In the genomic region with DNA sequence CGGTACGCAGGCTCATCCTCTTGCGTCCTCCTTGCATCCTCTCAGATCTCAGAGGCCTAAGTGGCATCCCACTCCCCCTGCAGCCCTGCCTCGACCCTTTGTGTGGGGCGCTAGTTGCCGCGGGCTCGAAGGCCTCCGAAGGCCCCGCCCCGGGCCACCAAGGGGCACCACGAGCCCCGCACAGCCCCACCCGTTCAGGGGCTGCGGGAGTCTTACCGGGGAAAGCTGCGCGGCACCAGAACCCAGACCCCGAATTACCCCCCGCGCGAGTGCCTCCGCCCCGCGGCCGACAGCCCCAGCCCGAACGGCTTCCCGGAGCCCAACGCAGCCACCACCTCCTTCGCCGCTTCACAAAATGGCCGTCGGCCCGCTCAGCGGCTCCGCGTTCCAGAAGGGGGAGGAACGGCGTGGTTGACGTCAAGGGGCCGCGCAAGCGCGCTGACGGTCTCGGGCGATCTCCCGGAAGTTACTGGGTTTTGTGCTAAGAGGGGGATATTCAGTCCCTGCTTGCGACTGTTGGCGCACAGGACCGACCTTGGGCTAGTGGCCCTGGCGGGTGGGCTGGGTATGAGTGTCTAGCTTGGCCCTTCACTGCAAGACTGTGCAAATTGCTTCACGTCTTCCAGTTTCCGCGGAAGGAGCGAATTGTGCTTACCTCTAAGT, we compare ENCODE assay signal across 1 cellular context.
TF ChIP-seq lines count a peak whose summit lies in the region.

A gene (minus strand): TSS at position 357 of the 663 bp plus-strand sequence. CDS start 31,977 bp downstream, outside the sequence.
A gene with protein sequence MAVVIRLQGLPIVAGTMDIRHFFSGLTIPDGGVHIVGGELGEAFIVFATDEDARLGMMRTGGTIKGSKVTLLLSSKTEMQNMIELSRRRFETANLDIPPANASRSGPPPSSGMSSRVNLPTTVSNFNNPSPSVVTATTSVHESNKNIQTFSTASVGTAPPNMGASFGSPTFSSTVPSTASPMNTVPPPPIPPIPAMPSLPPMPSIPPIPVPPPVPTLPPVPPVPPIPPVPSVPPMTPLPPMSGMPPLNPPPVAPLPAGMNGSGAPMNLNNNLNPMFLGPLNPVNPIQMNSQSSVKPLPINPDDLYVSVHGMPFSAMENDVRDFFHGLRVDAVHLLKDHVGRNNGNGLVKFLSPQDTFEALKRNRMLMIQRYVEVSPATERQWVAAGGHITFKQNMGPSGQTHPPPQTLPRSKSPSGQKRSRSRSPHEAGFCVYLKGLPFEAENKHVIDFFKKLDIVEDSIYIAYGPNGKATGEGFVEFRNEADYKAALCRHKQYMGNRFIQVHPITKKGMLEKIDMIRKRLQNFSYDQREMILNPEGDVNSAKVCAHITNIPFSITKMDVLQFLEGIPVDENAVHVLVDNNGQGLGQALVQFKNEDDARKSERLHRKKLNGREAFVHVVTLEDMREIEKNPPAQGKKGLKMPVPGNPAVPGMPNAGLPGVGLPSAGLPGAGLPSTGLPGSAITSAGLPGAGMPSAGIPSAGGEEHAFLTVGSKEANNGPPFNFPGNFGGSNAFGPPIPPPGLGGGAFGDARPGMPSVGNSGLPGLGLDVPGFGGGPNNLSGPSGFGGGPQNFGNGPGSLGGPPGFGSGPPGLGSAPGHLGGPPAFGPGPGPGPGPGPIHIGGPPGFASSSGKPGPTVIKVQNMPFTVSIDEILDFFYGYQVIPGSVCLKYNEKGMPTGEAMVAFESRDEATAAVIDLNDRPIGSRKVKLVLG (minus strand): TSS at position 357 of the 663 bp plus-strand sequence. CDS start 9,578 bp downstream, outside the sequence.

TF ChIP-seq in WTC11, 78 proteins besides CTCF, POLR2A, EP300 and RAD21 (continued from another document and continues in another):
- TF ChIP-seq, protein P1, sequence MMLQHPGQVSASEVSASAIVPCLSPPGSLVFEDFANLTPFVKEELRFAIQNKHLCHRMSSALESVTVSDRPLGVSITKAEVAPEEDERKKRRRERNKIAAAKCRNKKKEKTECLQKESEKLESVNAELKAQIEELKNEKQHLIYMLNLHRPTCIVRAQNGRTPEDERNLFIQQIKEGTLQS (CRISPR knock-in tag; conservative IDR thresholded peaks at IDR 0.05) = no peak
- no peak for TF ChIP-seq NR3C1 (CRISPR knock-in tag; conservative IDR thresholded peaks at IDR 0.05; ENCODE audit: low read depth)
- TF ChIP-seq, protein P2, sequence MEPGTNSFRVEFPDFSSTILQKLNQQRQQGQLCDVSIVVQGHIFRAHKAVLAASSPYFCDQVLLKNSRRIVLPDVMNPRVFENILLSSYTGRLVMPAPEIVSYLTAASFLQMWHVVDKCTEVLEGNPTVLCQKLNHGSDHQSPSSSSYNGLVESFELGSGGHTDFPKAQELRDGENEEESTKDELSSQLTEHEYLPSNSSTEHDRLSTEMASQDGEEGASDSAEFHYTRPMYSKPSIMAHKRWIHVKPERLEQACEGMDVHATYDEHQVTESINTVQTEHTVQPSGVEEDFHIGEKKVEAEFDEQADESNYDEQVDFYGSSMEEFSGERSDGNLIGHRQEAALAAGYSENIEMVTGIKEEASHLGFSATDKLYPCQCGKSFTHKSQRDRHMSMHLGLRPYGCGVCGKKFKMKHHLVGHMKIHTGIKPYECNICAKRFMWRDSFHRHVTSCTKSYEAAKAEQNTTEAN (CRISPR knock-in tag; IDR thresholded peaks at IDR 0.05) = peak; percentile 64; the same call in 1 of the 2 replicates
- TF ChIP-seq, protein P3, sequence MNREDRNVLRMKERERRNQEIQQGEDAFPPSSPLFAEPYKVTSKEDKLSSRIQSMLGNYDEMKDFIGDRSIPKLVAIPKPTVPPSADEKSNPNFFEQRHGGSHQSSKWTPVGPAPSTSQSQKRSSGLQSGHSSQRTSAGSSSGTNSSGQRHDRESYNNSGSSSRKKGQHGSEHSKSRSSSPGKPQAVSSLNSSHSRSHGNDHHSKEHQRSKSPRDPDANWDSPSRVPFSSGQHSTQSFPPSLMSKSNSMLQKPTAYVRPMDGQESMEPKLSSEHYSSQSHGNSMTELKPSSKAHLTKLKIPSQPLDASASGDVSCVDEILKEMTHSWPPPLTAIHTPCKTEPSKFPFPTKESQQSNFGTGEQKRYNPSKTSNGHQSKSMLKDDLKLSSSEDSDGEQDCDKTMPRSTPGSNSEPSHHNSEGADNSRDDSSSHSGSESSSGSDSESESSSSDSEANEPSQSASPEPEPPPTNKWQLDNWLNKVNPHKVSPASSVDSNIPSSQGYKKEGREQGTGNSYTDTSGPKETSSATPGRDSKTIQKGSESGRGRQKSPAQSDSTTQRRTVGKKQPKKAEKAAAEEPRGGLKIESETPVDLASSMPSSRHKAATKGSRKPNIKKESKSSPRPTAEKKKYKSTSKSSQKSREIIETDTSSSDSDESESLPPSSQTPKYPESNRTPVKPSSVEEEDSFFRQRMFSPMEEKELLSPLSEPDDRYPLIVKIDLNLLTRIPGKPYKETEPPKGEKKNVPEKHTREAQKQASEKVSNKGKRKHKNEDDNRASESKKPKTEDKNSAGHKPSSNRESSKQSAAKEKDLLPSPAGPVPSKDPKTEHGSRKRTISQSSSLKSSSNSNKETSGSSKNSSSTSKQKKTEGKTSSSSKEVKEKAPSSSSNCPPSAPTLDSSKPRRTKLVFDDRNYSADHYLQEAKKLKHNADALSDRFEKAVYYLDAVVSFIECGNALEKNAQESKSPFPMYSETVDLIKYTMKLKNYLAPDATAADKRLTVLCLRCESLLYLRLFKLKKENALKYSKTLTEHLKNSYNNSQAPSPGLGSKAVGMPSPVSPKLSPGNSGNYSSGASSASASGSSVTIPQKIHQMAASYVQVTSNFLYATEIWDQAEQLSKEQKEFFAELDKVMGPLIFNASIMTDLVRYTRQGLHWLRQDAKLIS (CRISPR knock-in tag; IDR thresholded peaks at IDR 0.05; ENCODE audit: borderline replicate concordance) = 0 out of 2 replicates have a peak, but pooled peaks have one; percentile 50
- no peak for TF ChIP-seq SMAD4 (CRISPR knock-in tag; IDR thresholded peaks at IDR 0.05)
- TF ChIP-seq NFYB (CRISPR knock-in tag; conservative IDR thresholded peaks at IDR 0.05; ENCODE audit: low read depth) = no peak; the same call in 1 of the 2 replicates
- TF ChIP-seq ZNF416 (CRISPR knock-in tag; IDR thresholded peaks at IDR 0.05) = no peak
- TF ChIP-seq ZNF671 (CRISPR knock-in tag; IDR thresholded peaks at IDR 0.05) = no peak
- TF ChIP-seq, protein P4, sequence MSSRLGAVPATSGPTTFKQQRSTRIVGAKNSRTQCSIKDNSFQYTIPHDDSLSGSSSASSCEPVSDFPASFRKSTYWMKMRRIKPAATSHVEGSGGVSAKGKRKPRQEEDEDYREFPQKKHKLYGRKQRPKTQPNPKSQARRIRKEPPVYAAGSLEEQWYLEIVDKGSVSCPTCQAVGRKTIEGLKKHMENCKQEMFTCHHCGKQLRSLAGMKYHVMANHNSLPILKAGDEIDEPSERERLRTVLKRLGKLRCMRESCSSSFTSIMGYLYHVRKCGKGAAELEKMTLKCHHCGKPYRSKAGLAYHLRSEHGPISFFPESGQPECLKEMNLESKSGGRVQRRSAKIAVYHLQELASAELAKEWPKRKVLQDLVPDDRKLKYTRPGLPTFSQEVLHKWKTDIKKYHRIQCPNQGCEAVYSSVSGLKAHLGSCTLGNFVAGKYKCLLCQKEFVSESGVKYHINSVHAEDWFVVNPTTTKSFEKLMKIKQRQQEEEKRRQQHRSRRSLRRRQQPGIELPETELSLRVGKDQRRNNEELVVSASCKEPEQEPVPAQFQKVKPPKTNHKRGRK (CRISPR knock-in tag; IDR thresholded peaks at IDR 0.05; ENCODE audit: borderline replicate concordance) = no peak
- peak; percentile 89 for TF ChIP-seq CREM (CRISPR knock-in tag; IDR thresholded peaks at IDR 0.05)
- TF ChIP-seq ZBTB21 (CRISPR knock-in tag; IDR thresholded peaks at IDR 0.05; ENCODE audit: borderline replicate concordance) = peak; percentile 94
- no peak for TF ChIP-seq NR1H2 (CRISPR knock-in tag; IDR thresholded peaks at IDR 0.05)
- TF ChIP-seq ELF4 (CRISPR knock-in tag; IDR thresholded peaks at IDR 0.05; ENCODE audit: low read depth) = 0 out of 2 replicates have a peak, but pooled peaks have one; percentile 75
- TF ChIP-seq, protein P5, sequence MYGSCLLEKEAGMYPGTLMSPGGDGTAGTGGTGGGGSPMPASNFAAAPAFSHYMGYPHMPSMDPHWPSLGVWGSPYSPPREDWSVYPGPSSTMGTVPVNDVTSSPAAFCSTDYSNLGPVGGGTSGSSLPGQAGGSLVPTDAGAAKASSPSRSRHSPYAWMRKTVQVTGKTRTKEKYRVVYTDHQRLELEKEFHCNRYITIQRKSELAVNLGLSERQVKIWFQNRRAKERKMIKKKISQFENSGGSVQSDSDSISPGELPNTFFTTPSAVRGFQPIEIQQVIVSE (CRISPR knock-in tag; IDR thresholded peaks at IDR 0.05; ENCODE audit: borderline replicate concordance) = no peak
- TF ChIP-seq, protein P6, sequence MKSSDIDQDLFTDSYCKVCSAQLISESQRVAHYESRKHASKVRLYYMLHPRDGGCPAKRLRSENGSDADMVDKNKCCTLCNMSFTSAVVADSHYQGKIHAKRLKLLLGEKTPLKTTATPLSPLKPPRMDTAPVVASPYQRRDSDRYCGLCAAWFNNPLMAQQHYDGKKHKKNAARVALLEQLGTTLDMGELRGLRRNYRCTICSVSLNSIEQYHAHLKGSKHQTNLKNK (CRISPR knock-in tag; IDR thresholded peaks at IDR 0.05) = no peak
- TF ChIP-seq CBFB (CRISPR knock-in tag; IDR thresholded peaks at IDR 0.05; ENCODE audit: low read depth) = peak; percentile 96; the same call in 1 of the 2 replicates
- TF ChIP-seq, protein P7, sequence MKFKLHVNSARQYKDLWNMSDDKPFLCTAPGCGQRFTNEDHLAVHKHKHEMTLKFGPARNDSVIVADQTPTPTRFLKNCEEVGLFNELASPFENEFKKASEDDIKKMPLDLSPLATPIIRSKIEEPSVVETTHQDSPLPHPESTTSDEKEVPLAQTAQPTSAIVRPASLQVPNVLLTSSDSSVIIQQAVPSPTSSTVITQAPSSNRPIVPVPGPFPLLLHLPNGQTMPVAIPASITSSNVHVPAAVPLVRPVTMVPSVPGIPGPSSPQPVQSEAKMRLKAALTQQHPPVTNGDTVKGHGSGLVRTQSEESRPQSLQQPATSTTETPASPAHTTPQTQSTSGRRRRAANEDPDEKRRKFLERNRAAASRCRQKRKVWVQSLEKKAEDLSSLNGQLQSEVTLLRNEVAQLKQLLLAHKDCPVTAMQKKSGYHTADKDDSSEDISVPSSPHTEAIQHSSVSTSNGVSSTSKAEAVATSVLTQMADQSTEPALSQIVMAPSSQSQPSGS (CRISPR knock-in tag; IDR thresholded peaks at IDR 0.05; ENCODE audit: borderline replicate concordance, low read depth) = no peak; the same call in 1 of the 2 replicates
- peak; percentile 75 for TF ChIP-seq SMAD3 (CRISPR knock-in tag; IDR thresholded peaks at IDR 0.05; ENCODE audit: borderline replicate concordance)
- TF ChIP-seq, protein P8, sequence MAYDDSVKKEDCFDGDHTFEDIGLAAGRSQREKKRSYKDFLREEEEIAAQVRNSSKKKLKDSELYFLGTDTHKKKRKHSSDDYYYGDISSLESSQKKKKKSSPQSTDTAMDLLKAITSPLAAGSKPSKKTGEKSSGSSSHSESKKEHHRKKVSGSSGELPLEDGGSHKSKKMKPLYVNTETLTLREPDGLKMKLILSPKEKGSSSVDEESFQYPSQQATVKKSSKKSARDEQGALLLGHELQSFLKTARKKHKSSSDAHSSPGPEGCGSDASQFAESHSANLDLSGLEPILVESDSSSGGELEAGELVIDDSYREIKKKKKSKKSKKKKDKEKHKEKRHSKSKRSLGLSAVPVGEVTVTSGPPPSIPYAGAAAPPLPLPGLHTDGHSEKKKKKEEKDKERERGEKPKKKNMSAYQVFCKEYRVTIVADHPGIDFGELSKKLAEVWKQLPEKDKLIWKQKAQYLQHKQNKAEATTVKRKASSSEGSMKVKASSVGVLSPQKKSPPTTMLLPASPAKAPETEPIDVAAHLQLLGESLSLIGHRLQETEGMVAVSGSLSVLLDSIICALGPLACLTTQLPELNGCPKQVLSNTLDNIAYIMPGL (CRISPR knock-in tag; IDR thresholded peaks at IDR 0.05) = peak; percentile 95
- TF ChIP-seq, protein P9, sequence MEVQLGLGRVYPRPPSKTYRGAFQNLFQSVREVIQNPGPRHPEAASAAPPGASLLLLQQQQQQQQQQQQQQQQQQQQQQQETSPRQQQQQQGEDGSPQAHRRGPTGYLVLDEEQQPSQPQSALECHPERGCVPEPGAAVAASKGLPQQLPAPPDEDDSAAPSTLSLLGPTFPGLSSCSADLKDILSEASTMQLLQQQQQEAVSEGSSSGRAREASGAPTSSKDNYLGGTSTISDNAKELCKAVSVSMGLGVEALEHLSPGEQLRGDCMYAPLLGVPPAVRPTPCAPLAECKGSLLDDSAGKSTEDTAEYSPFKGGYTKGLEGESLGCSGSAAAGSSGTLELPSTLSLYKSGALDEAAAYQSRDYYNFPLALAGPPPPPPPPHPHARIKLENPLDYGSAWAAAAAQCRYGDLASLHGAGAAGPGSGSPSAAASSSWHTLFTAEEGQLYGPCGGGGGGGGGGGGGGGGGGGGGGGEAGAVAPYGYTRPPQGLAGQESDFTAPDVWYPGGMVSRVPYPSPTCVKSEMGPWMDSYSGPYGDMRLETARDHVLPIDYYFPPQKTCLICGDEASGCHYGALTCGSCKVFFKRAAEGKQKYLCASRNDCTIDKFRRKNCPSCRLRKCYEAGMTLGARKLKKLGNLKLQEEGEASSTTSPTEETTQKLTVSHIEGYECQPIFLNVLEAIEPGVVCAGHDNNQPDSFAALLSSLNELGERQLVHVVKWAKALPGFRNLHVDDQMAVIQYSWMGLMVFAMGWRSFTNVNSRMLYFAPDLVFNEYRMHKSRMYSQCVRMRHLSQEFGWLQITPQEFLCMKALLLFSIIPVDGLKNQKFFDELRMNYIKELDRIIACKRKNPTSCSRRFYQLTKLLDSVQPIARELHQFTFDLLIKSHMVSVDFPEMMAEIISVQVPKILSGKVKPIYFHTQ (CRISPR knock-in tag; IDR thresholded peaks at IDR 0.05) = peak; percentile 75; the same call in 1 of the 2 replicates
- TF ChIP-seq, protein P10, sequence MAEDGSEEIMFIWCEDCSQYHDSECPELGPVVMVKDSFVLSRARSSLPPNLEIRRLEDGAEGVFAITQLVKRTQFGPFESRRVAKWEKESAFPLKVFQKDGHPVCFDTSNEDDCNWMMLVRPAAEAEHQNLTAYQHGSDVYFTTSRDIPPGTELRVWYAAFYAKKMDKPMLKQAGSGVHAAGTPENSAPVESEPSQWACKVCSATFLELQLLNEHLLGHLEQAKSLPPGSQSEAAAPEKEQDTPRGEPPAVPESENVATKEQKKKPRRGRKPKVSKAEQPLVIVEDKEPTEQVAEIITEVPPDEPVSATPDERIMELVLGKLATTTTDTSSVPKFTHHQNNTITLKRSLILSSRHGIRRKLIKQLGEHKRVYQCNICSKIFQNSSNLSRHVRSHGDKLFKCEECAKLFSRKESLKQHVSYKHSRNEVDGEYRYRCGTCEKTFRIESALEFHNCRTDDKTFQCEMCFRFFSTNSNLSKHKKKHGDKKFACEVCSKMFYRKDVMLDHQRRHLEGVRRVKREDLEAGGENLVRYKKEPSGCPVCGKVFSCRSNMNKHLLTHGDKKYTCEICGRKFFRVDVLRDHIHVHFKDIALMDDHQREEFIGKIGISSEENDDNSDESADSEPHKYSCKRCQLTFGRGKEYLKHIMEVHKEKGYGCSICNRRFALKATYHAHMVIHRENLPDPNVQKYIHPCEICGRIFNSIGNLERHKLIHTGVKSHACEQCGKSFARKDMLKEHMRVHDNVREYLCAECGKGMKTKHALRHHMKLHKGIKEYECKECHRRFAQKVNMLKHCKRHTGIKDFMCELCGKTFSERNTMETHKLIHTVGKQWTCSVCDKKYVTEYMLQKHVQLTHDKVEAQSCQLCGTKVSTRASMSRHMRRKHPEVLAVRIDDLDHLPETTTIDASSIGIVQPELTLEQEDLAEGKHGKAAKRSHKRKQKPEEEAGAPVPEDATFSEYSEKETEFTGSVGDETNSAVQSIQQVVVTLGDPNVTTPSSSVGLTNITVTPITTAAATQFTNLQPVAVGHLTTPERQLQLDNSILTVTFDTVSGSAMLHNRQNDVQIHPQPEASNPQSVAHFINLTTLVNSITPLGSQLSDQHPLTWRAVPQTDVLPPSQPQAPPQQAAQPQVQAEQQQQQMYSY (CRISPR knock-in tag; IDR thresholded peaks at IDR 0.05) = no peak
- TF ChIP-seq MXD4 (CRISPR knock-in tag; IDR thresholded peaks at IDR 0.05; ENCODE audit: borderline replicate concordance) = no peak
- TF ChIP-seq ESRRA (CRISPR knock-in tag; IDR thresholded peaks at IDR 0.05; ENCODE audit: borderline replicate concordance) = no peak
- TF ChIP-seq GABPB1 (CRISPR knock-in tag; IDR thresholded peaks at IDR 0.05) = peak; percentile 88
